Comparison of ENCODE assay signal across 8 cellular contexts in genomic region chr13:30864352-30865130, GRCh38. TPM values are rescaled to one million over a fixed set of nuclear protein-coding genes. Genes with fewer than 3 reads are reported as not detected.
A peak's percentile ranks its signal among the peaks of the same experiment; 100 is the strongest.
DNase-seq lines count a peak whose midpoint lies in the region; ATAC-seq and TF ChIP-seq lines count a peak whose summit lies in the region.

No MANE protein-coding gene starts in this region.

- no peaks in the 10 kb centered on the region for H3K9me3 ChIP-seq in RWPE2 (ENCODE audit: severe bottlenecking)

- peak; percentile 89 for DNase-seq in BJ (ENCODE audit: low read depth)
- no peak for DNase-seq in RWPE2 (ENCODE audit: low spot score)
- DNase-seq in fibroblast of gingiva (ENCODE audit: low read depth), result peak; percentile 87
- DNase-seq in non-pigmented ciliary epithelial cell (ENCODE audit: low read depth), result peak; percentile 93
- DNase-seq in DMS79 (lab: John Stamatoyannopoulos, UW), result no peak
- no peak for DNase-seq in activated CD8-positive, alpha-beta memory T cell treated with anti-CD3 and anti-CD28 coated beads, Interleukin-2, amount 10 ng/mL, durations not matched to agents 7 days and 5 days
- DNase-seq in NCI-H1092 (lab: John Stamatoyannopoulos, UW), result no peak

- H3K27ac ChIP-seq in RWPE2 (ENCODE audit: poor library complexity, severe bottlenecking), result peak overlapping the region; percentile 90

- no peaks in the 10 kb centered on the region for H3K27me3 ChIP-seq in BJ (ENCODE audit: control insufficient read depth, insufficient read depth, low read length)
- H3K27me3 ChIP-seq in RWPE2 (ENCODE audit: insufficient read depth, poor library complexity, severe bottlenecking), result no peaks in the 10 kb centered on the region

- no peaks in the 10 kb centered on the region for H3K36me3 Mint-ChIP-seq in activated CD8-positive, alpha-beta memory T cell treated with anti-CD3 and anti-CD28 coated beads, Interleukin-2, amount 10 ng/mL, durations not matched to agents 7 days and 5 days

- peaks cover 2% of the 10 kb centered on the region for H3K4me1 Mint-ChIP-seq in activated CD8-positive, alpha-beta memory T cell treated with anti-CD3 and anti-CD28 coated beads, Interleukin-2, amount 10 ng/mL, durations not matched to agents 7 days and 5 days

- no peak overlapping the region for H3K4me3 Mint-ChIP-seq in activated CD8-positive, alpha-beta memory T cell treated with anti-CD3 and anti-CD28 coated beads, Interleukin-2, amount 10 ng/mL, durations not matched to agents 7 days and 5 days

- H3K4me3 ChIP-seq in BJ (ENCODE audit: low read depth, low read length) (no peak overlapping the region), RWPE2 (ENCODE audit: severe bottlenecking) (no peak overlapping the region)

- ATAC-seq in RWPE2 (ENCODE audit: low read depth) (no peak; the same call in 2 of the 3 replicates), HG03442 (IDR thresholded peaks at IDR 0.05; ENCODE audit: unreplicated experiment) (no peak)
- no peak for ATAC-seq in activated CD8-positive, alpha-beta memory T cell treated with anti-CD3 and anti-CD28 coated beads, Interleukin-2, amount 10 ng/mL, durations not matched to agents 7 days and 5 days

- no peak overlapping the region for H3K27ac Mint-ChIP-seq in activated CD8-positive, alpha-beta memory T cell treated with anti-CD3 and anti-CD28 coated beads, Interleukin-2, amount 10 ng/mL, durations not matched to agents 7 days and 5 days

- no peaks in the 10 kb centered on the region for H3K36me3 ChIP-seq in BJ (ENCODE audit: control insufficient read depth, insufficient read depth, low read length)
- no peaks in the 10 kb centered on the region for H3K36me3 ChIP-seq in RWPE2 (ENCODE audit: low read depth)

- peaks cover 18% of the 10 kb centered on the region for H3K27me3 Mint-ChIP-seq in activated CD8-positive, alpha-beta memory T cell treated with anti-CD3 and anti-CD28 coated beads, Interleukin-2, amount 10 ng/mL, durations not matched to agents 7 days and 5 days

- POLR2A ChIA-PET in BJ (lab: Charles Lee), result no interaction called here

- peaks cover 20% of the 10 kb centered on the region for H3K4me1 ChIP-seq in RWPE2 (ENCODE audit: insufficient read depth, poor library complexity, severe bottlenecking)

- TF ChIP-seq CTCF in BJ (IDR thresholded peaks at IDR 0.05; ENCODE audit: insufficient read depth, low read depth, low read length) (no peak), RWPE2 (IDR thresholded peaks at IDR 0.05; ENCODE audit: poor library complexity, severe bottlenecking) (no peak)

- no peaks in the 10 kb centered on the region for H3K9me3 Mint-ChIP-seq in activated CD8-positive, alpha-beta memory T cell treated with anti-CD3 and anti-CD28 coated beads, Interleukin-2, amount 10 ng/mL, durations not matched to agents 7 days and 5 days (ENCODE audit: low read depth)

- CTCF ChIA-PET in BJ (lab: Yijun Ruan, JAX), result interaction anchor here (0.6 to 3.1 kb wide), 22 partner anchors 8 to 558 kb away, joined by 3 to 28 read pairs (median 5); no protein-coding TSS in a partner anchor
- CTCF ChIA-PET in activated CD8-positive, alpha-beta memory T cell treated with anti-CD3 and anti-CD28 coated beads, Interleukin-2, amount 10 ng/mL, durations not matched to agents 7 days and 5 days (lab: Charles Lee), result interaction anchor here (0.7 to 2.6 kb wide), 9 partner anchors 9 to 386 kb away, joined by 3 to 20 read pairs (median 4); partner anchors contain the start of gene USPL1

RNA-seq across cellular contexts. Expression of gene MEDAG, which starts 41.5 kb away (rescaled TPM):
- polyA plus RNA-seq in BJ (2011; rRNA removed), result 0.87 and 0.97 TPM in 2 replicates
- polyA minus RNA-seq in BJ (2011; rRNA and poly(A)+ RNA removed), result 0.31 and 0.43 TPM in 2 replicates
- under 1 TPM; 0.38 to 0.59 TPM for total RNA-seq in activated CD8-positive, alpha-beta memory T cell treated with anti-CD3 and anti-CD28 coated beads, Interleukin-2, amount 10 ng/mL, durations not matched to agents 7 days and 5 days

Comparison
In these comparisons a context has a peak if more than half of its experiments do, and no peak if none do; other contexts are left out.
1. DNase-seq: peak in BJ (single experiment), fibroblast of gingiva (single experiment) and non-pigmented ciliary epithelial cell (single experiment); none in RWPE2 (single experiment), DMS79 (single experiment), activated CD8-positive, alpha-beta memory T cell treated with anti-CD3 and anti-CD28 coated beads, Interleukin-2, amount 10 ng/mL, durations not matched to agents 7 days and 5 days (single experiment) and NCI-H1092 (single experiment).